31 cellular contexts compared by ENCODE assay signal in the genomic region with DNA sequence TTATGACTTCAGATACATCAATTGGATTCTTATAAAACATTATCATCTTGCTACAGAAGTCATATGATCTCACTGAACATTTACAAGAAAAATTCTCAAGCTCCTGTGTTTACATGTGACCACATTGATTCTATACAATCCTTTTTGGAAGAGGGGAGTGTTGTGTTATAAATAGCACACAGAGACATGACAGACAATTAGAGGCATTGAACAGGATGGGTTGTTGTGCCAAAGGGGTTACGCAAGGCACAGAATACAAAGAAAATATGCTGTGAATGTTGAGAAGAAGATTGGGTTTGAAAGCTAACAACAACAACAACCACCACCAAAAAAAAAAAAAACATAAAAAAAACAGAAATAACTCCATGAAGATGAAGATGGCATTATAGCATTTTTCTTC. TPM values are rescaled to one million over a fixed set of nuclear protein-coding genes. Genes with fewer than 3 reads are reported as not detected.
A peak's percentile ranks its signal among the peaks of the same experiment; 100 is the strongest.
DNase-seq lines count a peak whose midpoint lies in the region; ATAC-seq and TF ChIP-seq lines count a peak whose summit lies in the region.
"Had no signal": no experiment of that assay in that cellular context is flagged by ENCODE, and none has a peak within 500 bp of the region (broad histone marks: within the 10 kb centered on the region; RNA-seq: fewer than 3 reads in every experiment).

No MANE protein-coding gene starts in this region.

- H3K4me1 ChIP-seq in mesendoderm (ENCODE audit: control insufficient read depth, low read depth, low read length): peaks cover 3% of the 10 kb centered on the region
- H3K4me1 ChIP-seq in upper lobe of left lung: no peaks in the 10 kb centered on the region
- H3K4me1 ChIP-seq in MM.1S (ENCODE audit: low read length): no peaks in the 10 kb centered on the region
- H3K4me1 ChIP-seq: left lung, prostate gland, sigmoid colon, stomach, thyroid gland, vagina had no signal

- no peak overlapping the region for H4K5ac ChIP-seq in mesendoderm (ENCODE audit: low read length)

- no peaks in the 10 kb centered on the region for H3F3A ChIP-seq in MM.1S (ENCODE audit: insufficient read depth, low read length)

- no peak overlapping the region for H3K18ac ChIP-seq in mesendoderm (ENCODE audit: low read length)

- no peak overlapping the region for H2BK15ac ChIP-seq in mesendoderm (replicated peaks; ENCODE audit: low read depth)

- H3K36me3 ChIP-seq in mesendoderm (ENCODE audit: control insufficient read depth, insufficient read depth, low read length) (no peaks in the 10 kb centered on the region), upper lobe of left lung (no peaks in the 10 kb centered on the region), MM.1S (replicated peaks; ENCODE audit: insufficient read depth, low read length) (no peaks in the 10 kb centered on the region)
- H3K36me3 ChIP-seq: left lung, prostate gland, sigmoid colon, stomach, thyroid gland, vagina had no signal

- H3K4ac ChIP-seq in mesendoderm (ENCODE audit: low read depth, low read length): no peak overlapping the region

- no peaks in the 10 kb centered on the region for H3K27me3 ChIP-seq in mesendoderm (ENCODE audit: insufficient read depth, low read length, poor library complexity)
- H3K27me3 ChIP-seq in upper lobe of left lung: no peaks in the 10 kb centered on the region
- H3K27me3 ChIP-seq in MM.1S (replicated peaks; ENCODE audit: insufficient read depth, low read length): no peaks in the 10 kb centered on the region
- H3K27me3 ChIP-seq: left lung, sigmoid colon, stomach, thyroid gland, vagina had no signal

- H3K27ac ChIP-seq in mesendoderm (ENCODE audit: low read depth, low read length) (no peak overlapping the region), upper lobe of left lung (no peak overlapping the region), MM.1S (ENCODE audit: low read length) (no peak overlapping the region)
- H3K27ac ChIP-seq: C4-2B, left lung, prostate gland, sigmoid colon, stomach, thyroid gland, vagina had no signal

- TF ChIP-seq EP300 in upper lobe of left lung (IDR thresholded peaks at IDR 0.05): no peak

- no peaks in the 10 kb centered on the region for H3K9me3 ChIP-seq in upper lobe of left lung
- H3K9me3 ChIP-seq in MM.1S (replicated peaks; ENCODE audit: insufficient read depth, low read length): no peaks in the 10 kb centered on the region
- H3K9me3 ChIP-seq: left lung, prostate gland, sigmoid colon, thyroid gland, vagina had no signal

- DNase-seq in AG10803 (ENCODE audit: low read depth) (peak; percentile 54), GM04503 (ENCODE audit: low read depth) (peak; percentile 11), fibroblast of gingiva (ENCODE audit: low read depth) (peak; percentile 55), mesendoderm (no peak), upper lobe of left lung (no peak), MM.1S (no peak), cerebellum (ENCODE audit: low spot score) (no peak)
- DNase-seq: ACHN; activated CD4-positive, alpha-beta T cell treated with anti-CD3 and anti-CD28 coated beads, Interleukin-2, amount 50 U/mL, for 48 hours; activated CD4-positive, CD25-positive, alpha-beta regulatory T cell treated with anti-CD3 and anti-CD28 coated beads, Interleukin-2, amount 50 U/mL, for 72 hours; activated naive CD4-positive, alpha-beta T cell treated with Interleukin-2 at 50 U/mL for 16 hours; DND-41; islet precursor cell; left lung; MV-4-11; naive B cell; NCI-H146; NCI-H226; NCI-H69; SHP77 treated with DMSO at 0.1 percent for 48 hours; sigmoid colon; stimulated activated CD4-positive, alpha-beta T cell treated with anti-CD3 and anti-CD28 coated beads, Interleukin-4, amount 100 ng/mL, for 1 hour; stomach; thyroid gland had no signal

- no peak overlapping the region for H3K4me2 ChIP-seq in mesendoderm (ENCODE audit: low read length)
- no peak overlapping the region for H3K4me2 ChIP-seq in MM.1S (ENCODE audit: low read depth, low read length)
- H3K4me2 ChIP-seq: GM23338 had no signal

- no peak overlapping the region for H3K23ac ChIP-seq in mesendoderm (ENCODE audit: low read length)

- H3K9me2 ChIP-seq in MM.1S (replicated peaks; ENCODE audit: insufficient read depth, low read length): no peaks in the 10 kb centered on the region

- H2AFZ ChIP-seq in MM.1S (ENCODE audit: low read length): no peak overlapping the region

- H4K20me1 ChIP-seq in MM.1S (ENCODE audit: insufficient read depth, low read length): no peaks in the 10 kb centered on the region

- H2BK5ac ChIP-seq in mesendoderm (ENCODE audit: low read length): peak overlapping the region; percentile 49

- H3K79me1 ChIP-seq in mesendoderm (ENCODE audit: low read length): no peaks in the 10 kb centered on the region

- no peak overlapping the region for H2AK5ac ChIP-seq in mesendoderm (ENCODE audit: low read length)

- no peak for ATAC-seq in upper lobe of left lung (ENCODE audit: low FRiP score in 2 of 2)
- no peak for ATAC-seq in HG02870 (IDR thresholded peaks at IDR 0.05; ENCODE audit: unreplicated experiment)
- ATAC-seq: GM23338, K562, left lung, Panc1 had no signal

- H3K56ac ChIP-seq in mesendoderm (ENCODE audit: low read length): no peak overlapping the region

- TF ChIP-seq POLR2A in upper lobe of left lung (IDR thresholded peaks at IDR 0.05): no peak

- no CpG with 5 or more reads among the region's 1 CpG for WGBS in mesendoderm (ENCODE audit: extremely low coverage, insufficient coverage, low lambda C conversion rate)
- WGBS in upper lobe of left lung, 2 donors: 89 to 95% methylated on average over 1 of the region's 1 CpG

- H3K4me3 ChIP-seq in AG10803 (ENCODE audit: low read length): no peak overlapping the region
- H3K4me3 ChIP-seq in mesendoderm (ENCODE audit: low read length): no peak overlapping the region
- no peak overlapping the region for H3K4me3 ChIP-seq in upper lobe of left lung
- H3K4me3 ChIP-seq in MM.1S (ENCODE audit: low read length): no peak overlapping the region
- H3K4me3 ChIP-seq: GM23338, K562, left lung, prostate gland, sigmoid colon, stomach, thyroid gland, vagina had no signal

- H3K79me2 ChIP-seq in mesendoderm (ENCODE audit: control insufficient read depth, insufficient read depth, low read length) (no peaks in the 10 kb centered on the region), MM.1S (ENCODE audit: low read length) (no peaks in the 10 kb centered on the region)

- H3K9ac ChIP-seq in mesendoderm (ENCODE audit: low read length) (no peak overlapping the region), MM.1S (ENCODE audit: low read length) (no peak overlapping the region)

- H4K8ac ChIP-seq in mesendoderm (ENCODE audit: low read depth, low read length): no peak overlapping the region

- no peak overlapping the region for H2BK120ac ChIP-seq in mesendoderm (ENCODE audit: low read depth, low read length)

- TF ChIP-seq CTCF in AG10803 (conservative IDR thresholded peaks at IDR 0.05; ENCODE audit: low read length) (no peak), upper lobe of left lung (IDR thresholded peaks at IDR 0.05) (no peak), MM.1S (IDR thresholded peaks at IDR 0.05; ENCODE audit: low read length) (no peak)

RNA-seq across cellular contexts. Expression of a gene that starts 32.5 kb away (rescaled TPM):
- polyA plus RNA-seq in mesendoderm (2013, experiment 1 of 2): 70.0 TPM
- 67.0 TPM for polyA plus RNA-seq in mesendoderm (2013, experiment 2 of 2)
- total RNA-seq in upper lobe of left lung (100 to 1,000 TPM in 3 of 6 donors, 10 to 100 TPM in 3; 46.1 to 156 (median 86.6) TPM), cerebellum (187 TPM)

Comparison
In these comparisons a context has a peak if more than half of its experiments do, and no peak if none do; other contexts are left out.
1. DNase-seq: peak in AG10803 (single experiment), GM04503 (single experiment) and fibroblast of gingiva (single experiment); none in mesendoderm (single experiment), upper lobe of left lung (0 of 2), MM.1S (single experiment) and cerebellum (single experiment).